ENCODE assay signal across 1 cellular context in the genomic region with DNA sequence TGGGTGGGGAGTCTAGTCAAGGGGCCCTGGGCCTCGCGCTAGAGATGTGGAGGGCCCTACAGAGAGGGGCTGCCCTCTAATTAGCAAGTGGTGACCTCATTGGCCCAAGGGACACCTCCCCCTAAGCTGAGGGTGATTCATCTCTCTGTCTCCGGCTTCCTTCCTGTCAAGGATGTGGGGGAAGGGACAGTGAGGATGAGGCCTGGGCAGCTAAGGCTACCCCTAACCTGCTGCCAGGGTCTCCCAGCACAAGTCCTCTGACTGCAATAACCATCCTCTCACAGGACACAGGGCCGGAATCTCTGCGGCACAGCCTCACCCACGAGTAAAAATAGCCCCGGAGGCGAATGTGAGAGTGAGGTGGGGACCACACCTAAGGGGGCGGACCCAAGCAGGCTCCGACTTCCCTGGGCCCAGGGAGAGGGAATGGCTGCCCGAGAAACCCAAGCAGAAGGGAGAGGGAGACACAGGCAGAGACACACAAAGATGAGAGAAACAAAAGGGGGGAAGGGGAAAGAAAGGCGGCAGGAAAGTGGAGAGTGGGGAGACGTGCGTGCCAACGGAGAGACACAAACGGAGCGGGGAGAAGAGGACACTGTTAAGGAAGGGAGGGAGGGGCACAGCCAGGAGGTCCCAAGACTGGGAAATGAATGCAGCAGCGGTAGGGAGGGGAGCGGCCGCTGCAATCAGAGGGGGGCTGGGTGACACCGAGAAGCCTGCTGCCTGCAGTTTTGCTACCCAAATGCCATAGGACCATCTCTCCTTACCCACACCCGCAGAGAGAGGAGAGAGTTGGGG.
TF ChIP-seq lines count a peak whose summit lies in the region.

No MANE protein-coding gene starts in this region.

TF ChIP-seq in HepG2, 621 proteins besides CTCF, POLR2A, EP300 and RAD21 (continued from another document and continues in another):
- TF ChIP-seq, protein P1, sequence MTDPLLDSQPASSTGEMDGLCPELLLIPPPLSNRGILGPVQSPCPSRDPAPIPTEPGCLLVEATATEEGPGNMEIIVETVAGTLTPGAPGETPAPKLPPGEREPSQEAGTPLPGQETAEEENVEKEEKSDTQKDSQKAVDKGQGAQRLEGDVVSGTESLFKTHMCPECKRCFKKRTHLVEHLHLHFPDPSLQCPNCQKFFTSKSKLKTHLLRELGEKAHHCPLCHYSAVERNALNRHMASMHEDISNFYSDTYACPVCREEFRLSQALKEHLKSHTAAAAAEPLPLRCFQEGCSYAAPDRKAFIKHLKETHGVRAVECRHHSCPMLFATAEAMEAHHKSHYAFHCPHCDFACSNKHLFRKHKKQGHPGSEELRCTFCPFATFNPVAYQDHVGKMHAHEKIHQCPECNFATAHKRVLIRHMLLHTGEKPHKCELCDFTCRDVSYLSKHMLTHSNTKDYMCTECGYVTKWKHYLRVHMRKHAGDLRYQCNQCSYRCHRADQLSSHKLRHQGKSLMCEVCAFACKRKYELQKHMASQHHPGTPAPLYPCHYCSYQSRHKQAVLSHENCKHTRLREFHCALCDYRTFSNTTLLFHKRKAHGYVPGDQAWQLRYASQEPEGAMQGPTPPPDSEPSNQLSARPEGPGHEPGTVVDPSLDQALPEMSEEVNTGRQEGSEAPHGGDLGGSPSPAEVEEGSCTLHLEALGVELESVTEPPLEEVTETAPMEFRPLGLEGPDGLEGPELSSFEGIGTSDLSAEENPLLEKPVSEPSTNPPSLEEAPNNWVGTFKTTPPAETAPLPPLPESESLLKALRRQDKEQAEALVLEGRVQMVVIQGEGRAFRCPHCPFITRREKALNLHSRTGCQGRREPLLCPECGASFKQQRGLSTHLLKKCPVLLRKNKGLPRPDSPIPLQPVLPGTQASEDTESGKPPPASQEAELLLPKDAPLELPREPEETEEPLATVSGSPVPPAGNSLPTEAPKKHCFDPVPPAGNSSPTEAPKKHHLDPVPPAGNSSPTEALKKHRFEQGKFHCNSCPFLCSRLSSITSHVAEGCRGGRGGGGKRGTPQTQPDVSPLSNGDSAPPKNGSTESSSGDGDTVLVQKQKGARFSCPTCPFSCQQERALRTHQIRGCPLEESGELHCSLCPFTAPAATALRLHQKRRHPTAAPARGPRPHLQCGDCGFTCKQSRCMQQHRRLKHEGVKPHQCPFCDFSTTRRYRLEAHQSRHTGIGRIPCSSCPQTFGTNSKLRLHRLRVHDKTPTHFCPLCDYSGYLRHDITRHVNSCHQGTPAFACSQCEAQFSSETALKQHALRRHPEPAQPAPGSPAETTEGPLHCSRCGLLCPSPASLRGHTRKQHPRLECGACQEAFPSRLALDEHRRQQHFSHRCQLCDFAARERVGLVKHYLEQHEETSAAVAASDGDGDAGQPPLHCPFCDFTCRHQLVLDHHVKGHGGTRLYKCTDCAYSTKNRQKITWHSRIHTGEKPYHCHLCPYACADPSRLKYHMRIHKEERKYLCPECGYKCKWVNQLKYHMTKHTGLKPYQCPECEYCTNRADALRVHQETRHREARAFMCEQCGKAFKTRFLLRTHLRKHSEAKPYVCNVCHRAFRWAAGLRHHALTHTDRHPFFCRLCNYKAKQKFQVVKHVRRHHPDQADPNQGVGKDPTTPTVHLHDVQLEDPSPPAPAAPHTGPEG (CRISPR knock-in tag; IDR thresholded peaks at IDR 0.05) = no peak
- no peak for TF ChIP-seq NR2C2 (CRISPR knock-in tag; IDR thresholded peaks at IDR 0.05; ENCODE audit: borderline replicate concordance)
- no peak; the same call in 1 of the 2 replicates for TF ChIP-seq ZNF678 (CRISPR knock-in tag; IDR thresholded peaks at IDR 0.05)
- TF ChIP-seq, protein P2, sequence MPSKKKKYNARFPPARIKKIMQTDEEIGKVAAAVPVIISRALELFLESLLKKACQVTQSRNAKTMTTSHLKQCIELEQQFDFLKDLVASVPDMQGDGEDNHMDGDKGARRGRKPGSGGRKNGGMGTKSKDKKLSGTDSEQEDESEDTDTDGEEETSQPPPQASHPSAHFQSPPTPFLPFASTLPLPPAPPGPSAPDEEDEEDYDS (CRISPR knock-in tag; IDR thresholded peaks at IDR 0.05) = peak; percentile 57
- TF ChIP-seq ZNF547 (CRISPR knock-in tag; IDR thresholded peaks at IDR 0.05) = no peak
- TF ChIP-seq ZBTB21 (CRISPR knock-in tag; IDR thresholded peaks at IDR 0.05) = no peak
- peak; percentile 58 for TF ChIP-seq GABPB1 (CRISPR knock-in tag; IDR thresholded peaks at IDR 0.05)
- TF ChIP-seq FOSL2 (CRISPR knock-in tag; IDR thresholded peaks at IDR 0.05) = peak; percentile 97
- peak; percentile 78; the same call in 1 of the 2 replicates for TF ChIP-seq ZNF816 (CRISPR knock-in tag; IDR thresholded peaks at IDR 0.05; ENCODE audit: borderline replicate concordance)
- TF ChIP-seq STAG1 (CRISPR knock-in tag; IDR thresholded peaks at IDR 0.05) = no peak
- TF ChIP-seq THAP11 (CRISPR knock-in tag; IDR thresholded peaks at IDR 0.05) = peak; percentile 52; the same call in 1 of the 2 replicates
- peak; percentile 16; the same call in 1 of the 2 replicates for TF ChIP-seq YEATS2 (CRISPR knock-in tag; IDR thresholded peaks at IDR 0.05; ENCODE audit: borderline replicate concordance)
- TF ChIP-seq POLR2AphosphoS5 (IDR thresholded peaks at IDR 0.05; ENCODE audit: low read depth, low read length) = peak; percentile 52
- TF ChIP-seq ZNF768 (CRISPR knock-in tag; IDR thresholded peaks at IDR 0.05) = no peak
- TF ChIP-seq, protein P3, sequence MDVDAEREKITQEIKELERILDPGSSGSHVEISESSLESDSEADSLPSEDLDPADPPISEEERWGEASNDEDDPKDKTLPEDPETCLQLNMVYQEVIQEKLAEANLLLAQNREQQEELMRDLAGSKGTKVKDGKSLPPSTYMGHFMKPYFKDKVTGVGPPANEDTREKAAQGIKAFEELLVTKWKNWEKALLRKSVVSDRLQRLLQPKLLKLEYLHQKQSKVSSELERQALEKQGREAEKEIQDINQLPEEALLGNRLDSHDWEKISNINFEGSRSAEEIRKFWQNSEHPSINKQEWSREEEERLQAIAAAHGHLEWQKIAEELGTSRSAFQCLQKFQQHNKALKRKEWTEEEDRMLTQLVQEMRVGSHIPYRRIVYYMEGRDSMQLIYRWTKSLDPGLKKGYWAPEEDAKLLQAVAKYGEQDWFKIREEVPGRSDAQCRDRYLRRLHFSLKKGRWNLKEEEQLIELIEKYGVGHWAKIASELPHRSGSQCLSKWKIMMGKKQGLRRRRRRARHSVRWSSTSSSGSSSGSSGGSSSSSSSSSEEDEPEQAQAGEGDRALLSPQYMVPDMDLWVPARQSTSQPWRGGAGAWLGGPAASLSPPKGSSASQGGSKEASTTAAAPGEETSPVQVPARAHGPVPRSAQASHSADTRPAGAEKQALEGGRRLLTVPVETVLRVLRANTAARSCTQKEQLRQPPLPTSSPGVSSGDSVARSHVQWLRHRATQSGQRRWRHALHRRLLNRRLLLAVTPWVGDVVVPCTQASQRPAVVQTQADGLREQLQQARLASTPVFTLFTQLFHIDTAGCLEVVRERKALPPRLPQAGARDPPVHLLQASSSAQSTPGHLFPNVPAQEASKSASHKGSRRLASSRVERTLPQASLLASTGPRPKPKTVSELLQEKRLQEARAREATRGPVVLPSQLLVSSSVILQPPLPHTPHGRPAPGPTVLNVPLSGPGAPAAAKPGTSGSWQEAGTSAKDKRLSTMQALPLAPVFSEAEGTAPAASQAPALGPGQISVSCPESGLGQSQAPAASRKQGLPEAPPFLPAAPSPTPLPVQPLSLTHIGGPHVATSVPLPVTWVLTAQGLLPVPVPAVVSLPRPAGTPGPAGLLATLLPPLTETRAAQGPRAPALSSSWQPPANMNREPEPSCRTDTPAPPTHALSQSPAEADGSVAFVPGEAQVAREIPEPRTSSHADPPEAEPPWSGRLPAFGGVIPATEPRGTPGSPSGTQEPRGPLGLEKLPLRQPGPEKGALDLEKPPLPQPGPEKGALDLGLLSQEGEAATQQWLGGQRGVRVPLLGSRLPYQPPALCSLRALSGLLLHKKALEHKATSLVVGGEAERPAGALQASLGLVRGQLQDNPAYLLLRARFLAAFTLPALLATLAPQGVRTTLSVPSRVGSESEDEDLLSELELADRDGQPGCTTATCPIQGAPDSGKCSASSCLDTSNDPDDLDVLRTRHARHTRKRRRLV (CRISPR knock-in tag; IDR thresholded peaks at IDR 0.05) = no peak
- peak; percentile 51; the same call in 1 of the 2 replicates for TF ChIP-seq ZNF878 (CRISPR knock-in tag; IDR thresholded peaks at IDR 0.05)
- TF ChIP-seq ZNF260 (CRISPR knock-in tag; IDR thresholded peaks at IDR 0.05; ENCODE audit: borderline replicate concordance, low read depth) = no peak
- TF ChIP-seq ZNF879 (CRISPR knock-in tag; IDR thresholded peaks at IDR 0.05) = peak; percentile 44; the same call in 1 of the 2 replicates
- TF ChIP-seq, protein P4, sequence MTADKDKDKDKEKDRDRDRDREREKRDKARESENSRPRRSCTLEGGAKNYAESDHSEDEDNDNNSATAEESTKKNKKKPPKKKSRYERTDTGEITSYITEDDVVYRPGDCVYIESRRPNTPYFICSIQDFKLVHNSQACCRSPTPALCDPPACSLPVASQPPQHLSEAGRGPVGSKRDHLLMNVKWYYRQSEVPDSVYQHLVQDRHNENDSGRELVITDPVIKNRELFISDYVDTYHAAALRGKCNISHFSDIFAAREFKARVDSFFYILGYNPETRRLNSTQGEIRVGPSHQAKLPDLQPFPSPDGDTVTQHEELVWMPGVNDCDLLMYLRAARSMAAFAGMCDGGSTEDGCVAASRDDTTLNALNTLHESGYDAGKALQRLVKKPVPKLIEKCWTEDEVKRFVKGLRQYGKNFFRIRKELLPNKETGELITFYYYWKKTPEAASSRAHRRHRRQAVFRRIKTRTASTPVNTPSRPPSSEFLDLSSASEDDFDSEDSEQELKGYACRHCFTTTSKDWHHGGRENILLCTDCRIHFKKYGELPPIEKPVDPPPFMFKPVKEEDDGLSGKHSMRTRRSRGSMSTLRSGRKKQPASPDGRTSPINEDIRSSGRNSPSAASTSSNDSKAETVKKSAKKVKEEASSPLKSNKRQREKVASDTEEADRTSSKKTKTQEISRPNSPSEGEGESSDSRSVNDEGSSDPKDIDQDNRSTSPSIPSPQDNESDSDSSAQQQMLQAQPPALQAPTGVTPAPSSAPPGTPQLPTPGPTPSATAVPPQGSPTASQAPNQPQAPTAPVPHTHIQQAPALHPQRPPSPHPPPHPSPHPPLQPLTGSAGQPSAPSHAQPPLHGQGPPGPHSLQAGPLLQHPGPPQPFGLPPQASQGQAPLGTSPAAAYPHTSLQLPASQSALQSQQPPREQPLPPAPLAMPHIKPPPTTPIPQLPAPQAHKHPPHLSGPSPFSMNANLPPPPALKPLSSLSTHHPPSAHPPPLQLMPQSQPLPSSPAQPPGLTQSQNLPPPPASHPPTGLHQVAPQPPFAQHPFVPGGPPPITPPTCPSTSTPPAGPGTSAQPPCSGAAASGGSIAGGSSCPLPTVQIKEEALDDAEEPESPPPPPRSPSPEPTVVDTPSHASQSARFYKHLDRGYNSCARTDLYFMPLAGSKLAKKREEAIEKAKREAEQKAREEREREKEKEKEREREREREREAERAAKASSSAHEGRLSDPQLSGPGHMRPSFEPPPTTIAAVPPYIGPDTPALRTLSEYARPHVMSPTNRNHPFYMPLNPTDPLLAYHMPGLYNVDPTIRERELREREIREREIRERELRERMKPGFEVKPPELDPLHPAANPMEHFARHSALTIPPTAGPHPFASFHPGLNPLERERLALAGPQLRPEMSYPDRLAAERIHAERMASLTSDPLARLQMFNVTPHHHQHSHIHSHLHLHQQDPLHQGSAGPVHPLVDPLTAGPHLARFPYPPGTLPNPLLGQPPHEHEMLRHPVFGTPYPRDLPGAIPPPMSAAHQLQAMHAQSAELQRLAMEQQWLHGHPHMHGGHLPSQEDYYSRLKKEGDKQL (CRISPR knock-in tag; IDR thresholded peaks at IDR 0.05; ENCODE audit: low read depth) = no peak
- TF ChIP-seq, protein P5, sequence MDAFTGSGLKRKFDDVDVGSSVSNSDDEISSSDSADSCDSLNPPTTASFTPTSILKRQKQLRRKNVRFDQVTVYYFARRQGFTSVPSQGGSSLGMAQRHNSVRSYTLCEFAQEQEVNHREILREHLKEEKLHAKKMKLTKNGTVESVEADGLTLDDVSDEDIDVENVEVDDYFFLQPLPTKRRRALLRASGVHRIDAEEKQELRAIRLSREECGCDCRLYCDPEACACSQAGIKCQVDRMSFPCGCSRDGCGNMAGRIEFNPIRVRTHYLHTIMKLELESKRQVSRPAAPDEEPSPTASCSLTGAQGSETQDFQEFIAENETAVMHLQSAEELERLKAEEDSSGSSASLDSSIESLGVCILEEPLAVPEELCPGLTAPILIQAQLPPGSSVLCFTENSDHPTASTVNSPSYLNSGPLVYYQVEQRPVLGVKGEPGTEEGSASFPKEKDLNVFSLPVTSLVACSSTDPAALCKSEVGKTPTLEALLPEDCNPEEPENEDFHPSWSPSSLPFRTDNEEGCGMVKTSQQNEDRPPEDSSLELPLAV (CRISPR knock-in tag; conservative IDR thresholded peaks at IDR 0.05; ENCODE audit: low read depth) = no peak
- TF ChIP-seq YEATS4 (CRISPR knock-in tag; IDR thresholded peaks at IDR 0.05; ENCODE audit: borderline replicate concordance) = no peak; the same call in 1 of the 2 replicates
- TF ChIP-seq, protein P6, sequence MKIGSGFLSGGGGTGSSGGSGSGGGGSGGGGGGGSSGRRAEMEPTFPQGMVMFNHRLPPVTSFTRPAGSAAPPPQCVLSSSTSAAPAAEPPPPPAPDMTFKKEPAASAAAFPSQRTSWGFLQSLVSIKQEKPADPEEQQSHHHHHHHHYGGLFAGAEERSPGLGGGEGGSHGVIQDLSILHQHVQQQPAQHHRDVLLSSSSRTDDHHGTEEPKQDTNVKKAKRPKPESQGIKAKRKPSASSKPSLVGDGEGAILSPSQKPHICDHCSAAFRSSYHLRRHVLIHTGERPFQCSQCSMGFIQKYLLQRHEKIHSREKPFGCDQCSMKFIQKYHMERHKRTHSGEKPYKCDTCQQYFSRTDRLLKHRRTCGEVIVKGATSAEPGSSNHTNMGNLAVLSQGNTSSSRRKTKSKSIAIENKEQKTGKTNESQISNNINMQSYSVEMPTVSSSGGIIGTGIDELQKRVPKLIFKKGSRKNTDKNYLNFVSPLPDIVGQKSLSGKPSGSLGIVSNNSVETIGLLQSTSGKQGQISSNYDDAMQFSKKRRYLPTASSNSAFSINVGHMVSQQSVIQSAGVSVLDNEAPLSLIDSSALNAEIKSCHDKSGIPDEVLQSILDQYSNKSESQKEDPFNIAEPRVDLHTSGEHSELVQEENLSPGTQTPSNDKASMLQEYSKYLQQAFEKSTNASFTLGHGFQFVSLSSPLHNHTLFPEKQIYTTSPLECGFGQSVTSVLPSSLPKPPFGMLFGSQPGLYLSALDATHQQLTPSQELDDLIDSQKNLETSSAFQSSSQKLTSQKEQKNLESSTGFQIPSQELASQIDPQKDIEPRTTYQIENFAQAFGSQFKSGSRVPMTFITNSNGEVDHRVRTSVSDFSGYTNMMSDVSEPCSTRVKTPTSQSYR (CRISPR knock-in tag; IDR thresholded peaks at IDR 0.05; ENCODE audit: borderline replicate concordance) = peak; percentile 95
- no peak for TF ChIP-seq ZMYM4 (CRISPR knock-in tag; IDR thresholded peaks at IDR 0.05)
- TF ChIP-seq ZNF781 (CRISPR knock-in tag; IDR thresholded peaks at IDR 0.05; ENCODE audit: borderline replicate concordance, not compliant biosample characterization) = no peak
- TF ChIP-seq HCFC1 (IDR thresholded peaks at IDR 0.05; ENCODE audit: low read depth, low read length) = no peak
- peak; percentile 79 for TF ChIP-seq MED1 (CRISPR knock-in tag; IDR thresholded peaks at IDR 0.05)
- no peak for TF ChIP-seq SETDB1 (CRISPR knock-in tag; IDR thresholded peaks at IDR 0.05; ENCODE audit: borderline replicate concordance)
- no peak for TF ChIP-seq ZNF230 (CRISPR knock-in tag; IDR thresholded peaks at IDR 0.05)
- TF ChIP-seq GATAD2A (CRISPR knock-in tag; IDR thresholded peaks at IDR 0.05) = peak; percentile 40
- no peak for TF ChIP-seq NR2F6 (IDR thresholded peaks at IDR 0.05)
- peak; percentile 43; the same call in 1 of the 2 replicates for TF ChIP-seq NR2F6 (CRISPR knock-in tag; IDR thresholded peaks at IDR 0.05)
- peak; percentile 95 for TF ChIP-seq ETV5 (CRISPR knock-in tag; IDR thresholded peaks at IDR 0.05; ENCODE audit: borderline replicate concordance)
- TF ChIP-seq MAZ (IDR thresholded peaks at IDR 0.05; ENCODE audit: borderline replicate concordance, low read depth, low read length) = no peak
- 0 out of 2 replicates have a peak, but pooled peaks have one; percentile 19 for TF ChIP-seq MAZ (CRISPR knock-in tag; IDR thresholded peaks at IDR 0.05; ENCODE audit: low read depth)
- TF ChIP-seq CHCHD3 (CRISPR knock-in tag; IDR thresholded peaks at IDR 0.05) = no peak
